In the genomic region with DNA sequence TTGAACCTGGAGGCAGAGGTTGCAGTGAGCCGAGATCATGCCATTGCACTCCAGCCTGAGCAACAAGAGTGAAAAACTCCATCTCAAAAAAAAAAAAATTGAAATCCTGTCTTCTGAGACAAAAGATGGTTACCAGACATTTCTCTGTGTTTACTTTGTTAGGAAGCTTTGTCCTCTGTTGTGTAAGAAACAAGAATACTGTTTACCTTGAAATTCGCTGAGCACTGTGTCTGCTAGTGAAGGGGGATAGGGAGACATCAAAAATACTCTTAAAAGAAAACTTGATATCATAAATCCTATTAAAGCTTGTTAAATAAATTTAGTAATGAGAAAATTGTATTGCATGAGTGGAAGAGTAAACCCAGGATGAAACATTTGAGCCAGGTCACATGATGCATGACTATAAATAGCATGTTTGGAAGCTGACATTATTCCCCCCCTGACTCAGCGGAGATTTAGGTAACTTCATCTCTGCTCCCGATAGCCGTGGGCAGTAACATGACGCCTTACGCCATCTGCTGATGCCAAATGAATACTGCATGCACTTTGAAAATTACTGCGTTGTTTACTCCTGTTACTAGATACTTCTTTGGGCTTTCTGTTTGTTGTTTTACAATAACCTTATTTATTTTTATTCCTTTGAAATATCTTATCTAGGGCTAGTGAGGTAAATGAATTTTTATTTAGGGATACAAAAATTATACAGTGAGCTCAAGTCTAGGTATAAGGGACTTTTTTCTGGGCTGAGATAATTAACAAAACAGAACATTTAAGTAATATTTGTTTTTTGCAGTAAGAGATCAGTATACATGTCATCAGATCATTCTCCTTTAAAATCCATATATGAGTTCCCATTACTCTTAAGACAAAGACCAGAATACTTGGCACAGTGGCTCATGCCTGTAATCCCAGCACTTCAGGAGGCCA, we compare ENCODE assay signal across 1 cellular context.
TF ChIP-seq lines count a peak whose summit lies in the region.

No MANE protein-coding gene starts in this region.

TF ChIP-seq in K562, 482 proteins besides CTCF, POLR2A, EP300 and RAD21 (continued from another document and continues in another):
- TF ChIP-seq, protein P1, sequence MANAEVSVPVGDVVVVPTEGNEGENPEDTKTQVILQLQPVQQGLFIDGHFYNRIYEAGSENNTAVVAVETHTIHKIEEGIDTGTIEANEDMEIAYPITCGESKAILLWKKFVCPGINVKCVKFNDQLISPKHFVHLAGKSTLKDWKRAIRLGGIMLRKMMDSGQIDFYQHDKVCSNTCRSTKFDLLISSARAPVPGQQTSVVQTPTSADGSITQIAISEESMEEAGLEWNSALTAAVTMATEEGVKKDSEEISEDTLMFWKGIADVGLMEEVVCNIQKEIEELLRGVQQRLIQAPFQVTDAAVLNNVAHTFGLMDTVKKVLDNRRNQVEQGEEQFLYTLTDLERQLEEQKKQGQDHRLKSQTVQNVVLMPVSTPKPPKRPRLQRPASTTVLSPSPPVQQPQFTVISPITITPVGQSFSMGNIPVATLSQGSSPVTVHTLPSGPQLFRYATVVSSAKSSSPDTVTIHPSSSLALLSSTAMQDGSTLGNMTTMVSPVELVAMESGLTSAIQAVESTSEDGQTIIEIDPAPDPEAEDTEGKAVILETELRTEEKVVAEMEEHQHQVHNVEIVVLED (CRISPR knock-in tag; IDR thresholded peaks at IDR 0.05) = no peak
- TF ChIP-seq CTBP1 (IDR thresholded peaks at IDR 0.05; ENCODE audit: borderline replicate concordance) (peak; percentile 74; the same call in 1 of the 2 replicates), ZSCAN29 (IDR thresholded peaks at IDR 0.05) (no peak), ZNF124 (CRISPR knock-in tag; IDR thresholded peaks at IDR 0.05) (no peak), SRF (CRISPR knock-in tag; IDR thresholded peaks at IDR 0.05) (peak in 1 of 2 experiments; percentile 86; a peak in 2 of 4 replicates), CBX5 (IDR thresholded peaks at IDR 0.05; ENCODE audit: borderline replicate concordance, low read depth) (no peak), MYC (IDR thresholded peaks at IDR 0.05; ENCODE audit: low read depth, low read length) (no peak), MYC (CRISPR knock-in tag; IDR thresholded peaks at IDR 0.05; ENCODE audit: borderline replicate concordance, low read depth) (no peak), TCF7L2 (IDR thresholded peaks at IDR 0.05; ENCODE audit: low read depth, low read length) (no peak), E2F3 (CRISPR knock-in tag; IDR thresholded peaks at IDR 0.05) (no peak), ARNT (IDR thresholded peaks at IDR 0.05) (0 out of 4 replicates have a peak, but pooled peaks of 1 of the 2 experiments have one; percentile 68), TEAD2 (tag; IDR thresholded peaks at IDR 0.05) (0 out of 2 replicates have a peak, but pooled peaks have one; percentile 40), TFAM (CRISPR knock-in tag; conservative IDR thresholded peaks at IDR 0.05) (no peak), NCOA4 (IDR thresholded peaks at IDR 0.05; ENCODE audit: partially characterized antibody) (no peak), SMARCA4 (IDR thresholded peaks at IDR 0.05) (peak; percentile 58; the same call in 1 of the 2 replicates), ZNF224 (CRISPR knock-in tag; IDR thresholded peaks at IDR 0.05) (no peak), CREBBP (IDR thresholded peaks at IDR 0.05; ENCODE audit: low read depth, low read length) (no peak), MEF2A (IDR thresholded peaks at IDR 0.05; ENCODE audit: control insufficient read depth, low read depth, low read length) (peak; percentile 96), SP2 (IDR thresholded peaks at IDR 0.05; ENCODE audit: extremely low read depth, low read depth, low read length, poor library complexity, severe bottlenecking) (no peak), PHF20 (IDR thresholded peaks at IDR 0.05; ENCODE audit: partially characterized antibody) (no peak), KLF13 (tag; IDR thresholded peaks at IDR 0.05; ENCODE audit: borderline replicate concordance, low read depth) (no peak), ZNF695 (CRISPR knock-in tag; IDR thresholded peaks at IDR 0.05) (no peak), DPF2 (IDR thresholded peaks at IDR 0.05) (0 out of 2 replicates have a peak, but pooled peaks have one; percentile 44), RBBP5 (IDR thresholded peaks at IDR 0.05; ENCODE audit: borderline replicate concordance, insufficient read depth, low read length, poor library complexity, severe bottlenecking) (no peak), MAFK (IDR thresholded peaks at IDR 0.05; ENCODE audit: low read length) (peak; percentile 54; the same call in 1 of the 2 replicates), POLR2AphosphoS5 (IDR thresholded peaks at IDR 0.05; ENCODE audit: control insufficient read depth, insufficient read depth, low read depth, low read length) (no peak), GTF2F1 (IDR thresholded peaks at IDR 0.05; ENCODE audit: low read depth, low read length) (no peak), ZNF347 (CRISPR knock-in tag; IDR thresholded peaks at IDR 0.05; ENCODE audit: low read depth) (no peak), ZNF57 (CRISPR knock-in tag; IDR thresholded peaks at IDR 0.05) (no peak)
- TF ChIP-seq, protein P2, sequence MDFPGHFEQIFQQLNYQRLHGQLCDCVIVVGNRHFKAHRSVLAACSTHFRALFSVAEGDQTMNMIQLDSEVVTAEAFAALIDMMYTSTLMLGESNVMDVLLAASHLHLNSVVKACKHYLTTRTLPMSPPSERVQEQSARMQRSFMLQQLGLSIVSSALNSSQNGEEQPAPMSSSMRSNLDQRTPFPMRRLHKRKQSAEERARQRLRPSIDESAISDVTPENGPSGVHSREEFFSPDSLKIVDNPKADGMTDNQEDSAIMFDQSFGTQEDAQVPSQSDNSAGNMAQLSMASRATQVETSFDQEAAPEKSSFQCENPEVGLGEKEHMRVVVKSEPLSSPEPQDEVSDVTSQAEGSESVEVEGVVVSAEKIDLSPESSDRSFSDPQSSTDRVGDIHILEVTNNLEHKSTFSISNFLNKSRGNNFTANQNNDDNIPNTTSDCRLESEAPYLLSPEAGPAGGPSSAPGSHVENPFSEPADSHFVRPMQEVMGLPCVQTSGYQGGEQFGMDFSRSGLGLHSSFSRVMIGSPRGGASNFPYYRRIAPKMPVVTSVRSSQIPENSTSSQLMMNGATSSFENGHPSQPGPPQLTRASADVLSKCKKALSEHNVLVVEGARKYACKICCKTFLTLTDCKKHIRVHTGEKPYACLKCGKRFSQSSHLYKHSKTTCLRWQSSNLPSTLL (IDR thresholded peaks at IDR 0.05) = no peak
- TF ChIP-seq, protein P3, sequence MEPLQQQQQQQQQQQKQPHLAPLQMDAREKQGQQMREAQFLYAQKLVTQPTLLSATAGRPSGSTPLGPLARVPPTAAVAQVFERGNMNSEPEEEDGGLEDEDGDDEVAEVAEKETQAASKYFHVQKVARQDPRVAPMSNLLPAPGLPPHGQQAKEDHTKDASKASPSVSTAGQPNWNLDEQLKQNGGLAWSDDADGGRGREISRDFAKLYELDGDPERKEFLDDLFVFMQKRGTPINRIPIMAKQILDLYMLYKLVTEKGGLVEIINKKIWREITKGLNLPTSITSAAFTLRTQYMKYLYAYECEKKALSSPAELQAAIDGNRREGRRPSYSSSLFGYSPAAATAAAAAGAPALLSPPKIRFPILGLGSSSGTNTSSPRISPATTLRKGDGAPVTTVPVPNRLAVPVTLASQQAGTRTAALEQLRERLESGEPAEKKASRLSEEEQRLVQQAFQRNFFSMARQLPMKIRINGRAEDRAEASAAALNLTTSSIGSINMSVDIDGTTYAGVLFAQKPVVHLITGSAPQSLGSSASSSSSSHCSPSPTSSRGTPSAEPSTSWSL (CRISPR knock-in tag; IDR thresholded peaks at IDR 0.05; ENCODE audit: borderline replicate concordance) = no peak
- TF ChIP-seq, protein P4, sequence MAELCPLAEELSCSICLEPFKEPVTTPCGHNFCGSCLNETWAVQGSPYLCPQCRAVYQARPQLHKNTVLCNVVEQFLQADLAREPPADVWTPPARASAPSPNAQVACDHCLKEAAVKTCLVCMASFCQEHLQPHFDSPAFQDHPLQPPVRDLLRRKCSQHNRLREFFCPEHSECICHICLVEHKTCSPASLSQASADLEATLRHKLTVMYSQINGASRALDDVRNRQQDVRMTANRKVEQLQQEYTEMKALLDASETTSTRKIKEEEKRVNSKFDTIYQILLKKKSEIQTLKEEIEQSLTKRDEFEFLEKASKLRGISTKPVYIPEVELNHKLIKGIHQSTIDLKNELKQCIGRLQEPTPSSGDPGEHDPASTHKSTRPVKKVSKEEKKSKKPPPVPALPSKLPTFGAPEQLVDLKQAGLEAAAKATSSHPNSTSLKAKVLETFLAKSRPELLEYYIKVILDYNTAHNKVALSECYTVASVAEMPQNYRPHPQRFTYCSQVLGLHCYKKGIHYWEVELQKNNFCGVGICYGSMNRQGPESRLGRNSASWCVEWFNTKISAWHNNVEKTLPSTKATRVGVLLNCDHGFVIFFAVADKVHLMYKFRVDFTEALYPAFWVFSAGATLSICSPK (IDR thresholded peaks at IDR 0.05; ENCODE audit: borderline replicate concordance) = no peak
- TF ChIP-seq, protein P5, sequence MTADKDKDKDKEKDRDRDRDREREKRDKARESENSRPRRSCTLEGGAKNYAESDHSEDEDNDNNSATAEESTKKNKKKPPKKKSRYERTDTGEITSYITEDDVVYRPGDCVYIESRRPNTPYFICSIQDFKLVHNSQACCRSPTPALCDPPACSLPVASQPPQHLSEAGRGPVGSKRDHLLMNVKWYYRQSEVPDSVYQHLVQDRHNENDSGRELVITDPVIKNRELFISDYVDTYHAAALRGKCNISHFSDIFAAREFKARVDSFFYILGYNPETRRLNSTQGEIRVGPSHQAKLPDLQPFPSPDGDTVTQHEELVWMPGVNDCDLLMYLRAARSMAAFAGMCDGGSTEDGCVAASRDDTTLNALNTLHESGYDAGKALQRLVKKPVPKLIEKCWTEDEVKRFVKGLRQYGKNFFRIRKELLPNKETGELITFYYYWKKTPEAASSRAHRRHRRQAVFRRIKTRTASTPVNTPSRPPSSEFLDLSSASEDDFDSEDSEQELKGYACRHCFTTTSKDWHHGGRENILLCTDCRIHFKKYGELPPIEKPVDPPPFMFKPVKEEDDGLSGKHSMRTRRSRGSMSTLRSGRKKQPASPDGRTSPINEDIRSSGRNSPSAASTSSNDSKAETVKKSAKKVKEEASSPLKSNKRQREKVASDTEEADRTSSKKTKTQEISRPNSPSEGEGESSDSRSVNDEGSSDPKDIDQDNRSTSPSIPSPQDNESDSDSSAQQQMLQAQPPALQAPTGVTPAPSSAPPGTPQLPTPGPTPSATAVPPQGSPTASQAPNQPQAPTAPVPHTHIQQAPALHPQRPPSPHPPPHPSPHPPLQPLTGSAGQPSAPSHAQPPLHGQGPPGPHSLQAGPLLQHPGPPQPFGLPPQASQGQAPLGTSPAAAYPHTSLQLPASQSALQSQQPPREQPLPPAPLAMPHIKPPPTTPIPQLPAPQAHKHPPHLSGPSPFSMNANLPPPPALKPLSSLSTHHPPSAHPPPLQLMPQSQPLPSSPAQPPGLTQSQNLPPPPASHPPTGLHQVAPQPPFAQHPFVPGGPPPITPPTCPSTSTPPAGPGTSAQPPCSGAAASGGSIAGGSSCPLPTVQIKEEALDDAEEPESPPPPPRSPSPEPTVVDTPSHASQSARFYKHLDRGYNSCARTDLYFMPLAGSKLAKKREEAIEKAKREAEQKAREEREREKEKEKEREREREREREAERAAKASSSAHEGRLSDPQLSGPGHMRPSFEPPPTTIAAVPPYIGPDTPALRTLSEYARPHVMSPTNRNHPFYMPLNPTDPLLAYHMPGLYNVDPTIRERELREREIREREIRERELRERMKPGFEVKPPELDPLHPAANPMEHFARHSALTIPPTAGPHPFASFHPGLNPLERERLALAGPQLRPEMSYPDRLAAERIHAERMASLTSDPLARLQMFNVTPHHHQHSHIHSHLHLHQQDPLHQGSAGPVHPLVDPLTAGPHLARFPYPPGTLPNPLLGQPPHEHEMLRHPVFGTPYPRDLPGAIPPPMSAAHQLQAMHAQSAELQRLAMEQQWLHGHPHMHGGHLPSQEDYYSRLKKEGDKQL (CRISPR knock-in tag; IDR thresholded peaks at IDR 0.05; ENCODE audit: borderline replicate concordance) = no peak
- TF ChIP-seq, protein P6, sequence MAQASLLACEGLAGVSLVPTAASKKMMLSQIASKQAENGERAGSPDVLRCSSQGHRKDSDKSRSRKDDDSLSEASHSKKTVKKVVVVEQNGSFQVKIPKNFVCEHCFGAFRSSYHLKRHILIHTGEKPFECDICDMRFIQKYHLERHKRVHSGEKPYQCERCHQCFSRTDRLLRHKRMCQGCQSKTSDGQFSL (CRISPR knock-in tag; IDR thresholded peaks at IDR 0.05) = peak; percentile 48; the same call in 1 of the 2 replicates
- TF ChIP-seq, protein P6 (tag; IDR thresholded peaks at IDR 0.05) = peak in 1 of 2 experiments; percentile 68; a peak in 2 of 4 replicates
- TF ChIP-seq, protein P7, sequence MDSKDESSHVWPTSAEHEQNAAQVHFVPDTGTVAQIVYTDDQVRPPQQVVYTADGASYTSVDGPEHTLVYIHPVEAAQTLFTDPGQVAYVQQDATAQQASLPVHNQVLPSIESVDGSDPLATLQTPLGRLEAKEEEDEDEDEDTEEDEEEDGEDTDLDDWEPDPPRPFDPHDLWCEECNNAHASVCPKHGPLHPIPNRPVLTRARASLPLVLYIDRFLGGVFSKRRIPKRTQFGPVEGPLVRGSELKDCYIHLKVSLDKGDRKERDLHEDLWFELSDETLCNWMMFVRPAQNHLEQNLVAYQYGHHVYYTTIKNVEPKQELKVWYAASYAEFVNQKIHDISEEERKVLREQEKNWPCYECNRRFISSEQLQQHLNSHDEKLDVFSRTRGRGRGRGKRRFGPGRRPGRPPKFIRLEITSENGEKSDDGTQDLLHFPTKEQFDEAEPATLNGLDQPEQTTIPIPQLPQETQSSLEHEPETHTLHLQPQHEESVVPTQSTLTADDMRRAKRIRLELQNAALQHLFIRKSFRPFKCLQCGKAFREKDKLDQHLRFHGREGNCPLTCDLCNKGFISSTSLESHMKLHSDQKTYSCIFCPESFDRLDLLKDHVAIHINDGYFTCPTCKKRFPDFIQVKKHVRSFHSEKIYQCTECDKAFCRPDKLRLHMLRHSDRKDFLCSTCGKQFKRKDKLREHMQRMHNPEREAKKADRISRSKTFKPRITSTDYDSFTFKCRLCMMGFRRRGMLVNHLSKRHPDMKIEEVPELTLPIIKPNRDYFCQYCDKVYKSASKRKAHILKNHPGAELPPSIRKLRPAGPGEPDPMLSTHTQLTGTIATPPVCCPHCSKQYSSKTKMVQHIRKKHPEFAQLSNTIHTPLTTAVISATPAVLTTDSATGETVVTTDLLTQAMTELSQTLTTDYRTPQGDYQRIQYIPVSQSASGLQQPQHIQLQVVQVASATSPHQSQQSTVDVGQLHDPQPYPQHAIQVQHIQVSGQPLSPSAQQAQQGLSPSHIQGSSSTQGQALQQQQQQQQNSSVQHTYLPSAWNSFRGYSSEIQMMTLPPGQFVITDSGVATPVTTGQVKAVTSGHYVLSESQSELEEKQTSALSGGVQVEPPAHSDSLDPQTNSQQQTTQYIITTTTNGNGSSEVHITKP (IDR thresholded peaks at IDR 0.05; ENCODE audit: partially characterized antibody) = peak; percentile 86
- TF ChIP-seq, protein P8, sequence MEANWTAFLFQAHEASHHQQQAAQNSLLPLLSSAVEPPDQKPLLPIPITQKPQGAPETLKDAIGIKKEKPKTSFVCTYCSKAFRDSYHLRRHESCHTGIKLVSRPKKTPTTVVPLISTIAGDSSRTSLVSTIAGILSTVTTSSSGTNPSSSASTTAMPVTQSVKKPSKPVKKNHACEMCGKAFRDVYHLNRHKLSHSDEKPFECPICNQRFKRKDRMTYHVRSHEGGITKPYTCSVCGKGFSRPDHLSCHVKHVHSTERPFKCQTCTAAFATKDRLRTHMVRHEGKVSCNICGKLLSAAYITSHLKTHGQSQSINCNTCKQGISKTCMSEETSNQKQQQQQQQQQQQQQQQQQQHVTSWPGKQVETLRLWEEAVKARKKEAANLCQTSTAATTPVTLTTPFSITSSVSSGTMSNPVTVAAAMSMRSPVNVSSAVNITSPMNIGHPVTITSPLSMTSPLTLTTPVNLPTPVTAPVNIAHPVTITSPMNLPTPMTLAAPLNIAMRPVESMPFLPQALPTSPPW (CRISPR knock-in tag; IDR thresholded peaks at IDR 0.05) = peak; percentile 54; the same call in 1 of the 2 replicates
